Comparison of ENCODE assay signal across 23 cellular contexts in genomic region chr16:79083879-79084278, GRCh38.
DNase-seq lines count a peak whose midpoint lies in the region; ATAC-seq and TF ChIP-seq lines count a peak whose summit lies in the region.
"Had no signal": no experiment of that assay in that cellular context is flagged by ENCODE, and none has a peak within 500 bp of the region (broad histone marks: within the 10 kb centered on the region; RNA-seq: fewer than 3 reads in every experiment).

No MANE protein-coding gene starts in this region.

- no peak for TF ChIP-seq CTCF in upper lobe of right lung (IDR thresholded peaks at IDR 0.05)
- TF ChIP-seq CTCF in HFFc6 (IDR thresholded peaks at IDR 0.05): no peak

- H3K27ac Mint-ChIP-seq in stimulated activated naive CD8-positive, alpha-beta T cell treated with anti-CD3 and anti-CD28 coated beads, Interleukin-15, Interleukin-2, amounts not matched to agents 100 ng/mL and 50 ng/mL, for 24 hours: peak overlapping the region; percentile 21
- peak overlapping the region; percentile 24 for H3K27ac Mint-ChIP-seq in T-helper 17 cell
- H3K27ac Mint-ChIP-seq in HFFc6: no peak overlapping the region
- H3K27ac Mint-ChIP-seq: activated CD8-positive, alpha-beta memory T cell treated with anti-CD3 and anti-CD28 coated beads, Interleukin-2, amount 10 ng/mL, durations not matched to agents 7 days and 5 days; activated naive CD8-positive, alpha-beta T cell treated with anti-CD3 and anti-CD28 coated beads, Interleukin-2, amount 50 U/mL, for 24 hours had no signal

- no peak for DNase-seq in stimulated activated naive CD8-positive, alpha-beta T cell treated with anti-CD3 and anti-CD28 coated beads, Interleukin-15, Interleukin-2, amounts not matched to agents 100 U/mL and 50 U/mL, for 24 hours
- DNase-seq in Kasumi-1 (lab: John Stamatoyannopoulos, UW) (peak; percentile 1 to 5), T-helper 17 cell (no peak), upper lobe of right lung (no peak), NCI-H1417 treated with DMSO at 0.1 percent for 48 hours (lab: John Stamatoyannopoulos, UW) (no peak), HFFc6 (no peak)
- DNase-seq: activated CD8-positive, alpha-beta memory T cell treated with anti-CD3 and anti-CD28 coated beads, Interleukin-2, amount 10 ng/mL, durations not matched to agents 7 days and 5 days; activated naive CD8-positive, alpha-beta T cell treated with anti-CD3 and anti-CD28 coated beads, Interleukin-2, amount 50 U/mL, for 24 hours; dorsolateral prefrontal cortex; GM23248; kidney glomerular epithelial cell; lower lobe of right lung; NCI-H1048; NCI-H2029; NCI-H2227 treated with DMSO at 0.1 percent for 48 hours; NCI-H69; stimulated activated CD4-positive, alpha-beta T cell treated with anti-CD3 and anti-CD28 coated beads, Interleukin-15, amount 100 ng/mL, for 24 hours; trophoblast cell had no signal

- H3K4me1 ChIP-seq in upper lobe of right lung: no peaks in the 10 kb centered on the region
- H3K4me1 ChIP-seq: lower lobe of right lung had no signal

- no peaks in the 10 kb centered on the region for H3K9me3 Mint-ChIP-seq in stimulated activated naive CD8-positive, alpha-beta T cell treated with anti-CD3 and anti-CD28 coated beads, Interleukin-15, Interleukin-2, amounts not matched to agents 100 ng/mL and 50 ng/mL, for 24 hours
- peaks cover 48% of the 10 kb centered on the region for H3K9me3 Mint-ChIP-seq in HFFc6
- H3K9me3 Mint-ChIP-seq: activated naive CD8-positive, alpha-beta T cell treated with anti-CD3 and anti-CD28 coated beads, Interleukin-2, amount 50 U/mL, for 24 hours had no signal

- no peak overlapping the region for H3K4me3 Mint-ChIP-seq in stimulated activated naive CD8-positive, alpha-beta T cell treated with anti-CD3 and anti-CD28 coated beads, Interleukin-15, Interleukin-2, amounts not matched to agents 100 ng/mL and 50 ng/mL, for 24 hours
- H3K4me3 Mint-ChIP-seq in T-helper 17 cell (no peak overlapping the region), HFFc6 (no peak overlapping the region)
- H3K4me3 Mint-ChIP-seq: activated CD8-positive, alpha-beta memory T cell treated with anti-CD3 and anti-CD28 coated beads, Interleukin-2, amount 10 ng/mL, durations not matched to agents 7 days and 5 days; activated naive CD8-positive, alpha-beta T cell treated with anti-CD3 and anti-CD28 coated beads, Interleukin-2, amount 50 U/mL, for 24 hours had no signal

- H3K4me3 ChIP-seq in upper lobe of right lung: no peak overlapping the region
- H3K4me3 ChIP-seq: dorsolateral prefrontal cortex, GM23248, K562, lower lobe of right lung had no signal

- H3K27me3 ChIP-seq in upper lobe of right lung: no peaks in the 10 kb centered on the region
- H3K27me3 ChIP-seq: dorsolateral prefrontal cortex had no signal

- H3K36me3 ChIP-seq in upper lobe of right lung: no peaks in the 10 kb centered on the region
- H3K36me3 ChIP-seq: lower lobe of right lung had no signal

- H3K4me1 Mint-ChIP-seq in stimulated activated naive CD8-positive, alpha-beta T cell treated with anti-CD3 and anti-CD28 coated beads, Interleukin-15, Interleukin-2, amounts not matched to agents 100 ng/mL and 50 ng/mL, for 24 hours (ENCODE audit: low read depth): peaks cover 65% of the 10 kb centered on the region
- peaks cover 12% of the 10 kb centered on the region for H3K4me1 Mint-ChIP-seq in T-helper 17 cell
- no peaks in the 10 kb centered on the region for H3K4me1 Mint-ChIP-seq in HFFc6 (ENCODE audit: low read depth)

- no peaks in the 10 kb centered on the region for H3K9me3 ChIP-seq in T-helper 17 cell (ENCODE audit: control insufficient read depth, low read length, poor library complexity, severe bottlenecking)
- H3K9me3 ChIP-seq in upper lobe of right lung: no peaks in the 10 kb centered on the region
- H3K9me3 ChIP-seq: lower lobe of right lung had no signal

- H3K36me3 Mint-ChIP-seq in stimulated activated naive CD8-positive, alpha-beta T cell treated with anti-CD3 and anti-CD28 coated beads, Interleukin-15, Interleukin-2, amounts not matched to agents 100 ng/mL and 50 ng/mL, for 24 hours (ENCODE audit: low read depth): no peaks in the 10 kb centered on the region
- H3K36me3 Mint-ChIP-seq in T-helper 17 cell (ENCODE audit: low read depth) (peaks cover 2% of the 10 kb centered on the region), HFFc6 (ENCODE audit: low read depth) (0 out of 2 replicates have a peak, but pooled peaks cover 4% of the 10 kb centered on the region)

- no peak for ATAC-seq in stimulated activated naive CD8-positive, alpha-beta T cell treated with anti-CD3 and anti-CD28 coated beads, Interleukin-15, Interleukin-2, amounts not matched to agents 100 U/mL and 50 U/mL, for 24 hours
- no peak for ATAC-seq in T-helper 17 cell
- peak; percentile 70 for ATAC-seq in upper lobe of right lung
- ATAC-seq in HG02884 (IDR thresholded peaks at IDR 0.05; ENCODE audit: unreplicated experiment): no peak
- ATAC-seq: activated CD4-positive, CD25-positive, alpha-beta regulatory T cell treated with anti-CD3 and anti-CD28 coated beads, Interleukin-2, amount 50 U/mL, for 24 hours; activated CD8-positive, alpha-beta memory T cell treated with anti-CD3 and anti-CD28 coated beads, Interleukin-2, amount 10 ng/mL, durations not matched to agents 7 days and 5 days; activated naive CD8-positive, alpha-beta T cell treated with anti-CD3 and anti-CD28 coated beads, Interleukin-2, amount 50 U/mL, for 24 hours; K562; lower lobe of right lung; sciatic nerve had no signal

- intact Hi-C loops in upper lobe of right lung (cut with DNase I): no loop called here

- no peak overlapping the region for H3K27ac ChIP-seq in upper lobe of right lung
- H3K27ac ChIP-seq: dorsolateral prefrontal cortex, GM23248, lower lobe of right lung had no signal

- peaks cover 26% of the 10 kb centered on the region for H3K27me3 Mint-ChIP-seq in stimulated activated naive CD8-positive, alpha-beta T cell treated with anti-CD3 and anti-CD28 coated beads, Interleukin-15, Interleukin-2, amounts not matched to agents 100 ng/mL and 50 ng/mL, for 24 hours
- H3K27me3 Mint-ChIP-seq in T-helper 17 cell (peaks cover 6% of the 10 kb centered on the region), HFFc6 (ENCODE audit: insufficient read depth) (no peaks in the 10 kb centered on the region)

Comparison
In these comparisons a context has a peak if more than half of its experiments do, and no peak if none do; other contexts are left out.
1. DNase-seq: peak in Kasumi-1 (2 of 2); none in stimulated activated naive CD8-positive, alpha-beta T cell treated with anti-CD3 and anti-CD28 coated beads, Interleukin-15, Interleukin-2, amounts not matched to agents 100 U/mL and 50 U/mL, for 24 hours (single experiment), T-helper 17 cell (0 of 3), upper lobe of right lung (single experiment), NCI-H1417 treated with DMSO at 0.1 percent for 48 hours (single experiment) and HFFc6 (single experiment).